Comparison of ENCODE assay signal across 1 cellular context in the genomic region with DNA sequence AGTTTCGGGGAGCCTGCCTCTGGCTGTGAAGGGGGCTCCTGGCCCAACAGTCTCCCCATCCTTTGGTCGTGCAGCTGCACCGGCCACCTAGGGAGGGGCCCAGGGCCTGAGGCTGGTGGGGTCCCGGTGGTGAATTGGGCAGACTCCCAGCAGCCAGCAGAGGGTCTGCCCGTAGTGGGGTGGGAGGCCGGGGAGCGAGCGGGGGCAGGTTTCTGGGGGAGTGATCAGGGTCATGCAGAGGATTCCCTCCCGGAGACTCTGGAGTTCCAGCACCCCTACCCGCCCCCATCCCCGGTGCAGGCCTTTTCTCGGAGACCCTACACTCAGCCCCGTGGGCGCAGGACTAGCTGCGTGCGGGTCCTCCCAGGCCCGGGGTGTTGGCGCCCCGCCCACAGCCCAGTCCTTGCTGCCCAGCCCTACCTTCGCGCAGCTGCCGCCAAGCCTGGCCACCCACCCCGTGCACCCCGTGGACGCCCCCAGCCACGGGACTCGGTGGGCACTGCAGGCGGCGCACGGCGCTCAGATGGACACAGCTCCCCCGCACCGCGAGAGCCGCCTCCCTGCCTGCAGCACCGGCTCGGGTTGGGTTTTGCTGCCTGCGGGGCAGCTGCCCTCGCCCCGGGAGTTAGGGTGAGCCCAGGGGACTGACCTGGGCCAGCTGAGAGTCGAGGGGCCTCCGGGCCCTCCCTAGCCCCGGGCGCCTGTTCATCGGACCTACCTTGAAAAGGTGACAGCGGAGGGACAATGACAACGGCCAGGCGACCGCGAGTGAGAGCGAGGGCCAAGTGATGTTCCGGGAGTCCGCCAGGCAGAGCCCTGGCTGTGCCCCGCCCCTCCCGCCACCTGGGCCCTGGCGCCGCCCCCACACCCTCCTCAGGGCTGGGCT.
TF ChIP-seq lines count a peak whose summit lies in the region.

A gene with protein sequence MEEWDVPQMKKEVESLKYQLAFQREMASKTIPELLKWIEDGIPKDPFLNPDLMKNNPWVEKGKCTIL (minus strand): TSS at position 787 of the 886 bp plus-strand sequence. CDS start 1,657 bp downstream, outside the sequence.

TF ChIP-seq in IMR-90, 13 proteins besides CTCF, POLR2A, EP300 and RAD21 (continued from another document):
- TF ChIP-seq, protein P1, sequence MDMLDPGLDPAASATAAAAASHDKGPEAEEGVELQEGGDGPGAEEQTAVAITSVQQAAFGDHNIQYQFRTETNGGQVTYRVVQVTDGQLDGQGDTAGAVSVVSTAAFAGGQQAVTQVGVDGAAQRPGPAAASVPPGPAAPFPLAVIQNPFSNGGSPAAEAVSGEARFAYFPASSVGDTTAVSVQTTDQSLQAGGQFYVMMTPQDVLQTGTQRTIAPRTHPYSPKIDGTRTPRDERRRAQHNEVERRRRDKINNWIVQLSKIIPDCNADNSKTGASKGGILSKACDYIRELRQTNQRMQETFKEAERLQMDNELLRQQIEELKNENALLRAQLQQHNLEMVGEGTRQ (IDR thresholded peaks at IDR 0.05; ENCODE audit: low read depth, low read length): no peak
- no peak for TF ChIP-seq BHLHE40 (IDR thresholded peaks at IDR 0.05; ENCODE audit: low read depth, low read length)
- no peak for TF ChIP-seq SMC3 (IDR thresholded peaks at IDR 0.05; ENCODE audit: low read depth, low read length)
- no peak for TF ChIP-seq CEBPB (IDR thresholded peaks at IDR 0.05; ENCODE audit: low read depth, low read length)
- TF ChIP-seq FOS (IDR thresholded peaks at IDR 0.05; ENCODE audit: low read depth, low read length): no peak
- TF ChIP-seq MXI1 (IDR thresholded peaks at IDR 0.05; ENCODE audit: borderline replicate concordance, low read depth, low read length): no peak
- TF ChIP-seq NFE2L2 (IDR thresholded peaks at IDR 0.05; ENCODE audit: low read depth, low read length): no peak
- TF ChIP-seq MAZ (IDR thresholded peaks at IDR 0.05; ENCODE audit: borderline replicate concordance, low read depth, low read length): no peak
- TF ChIP-seq, protein P2, sequence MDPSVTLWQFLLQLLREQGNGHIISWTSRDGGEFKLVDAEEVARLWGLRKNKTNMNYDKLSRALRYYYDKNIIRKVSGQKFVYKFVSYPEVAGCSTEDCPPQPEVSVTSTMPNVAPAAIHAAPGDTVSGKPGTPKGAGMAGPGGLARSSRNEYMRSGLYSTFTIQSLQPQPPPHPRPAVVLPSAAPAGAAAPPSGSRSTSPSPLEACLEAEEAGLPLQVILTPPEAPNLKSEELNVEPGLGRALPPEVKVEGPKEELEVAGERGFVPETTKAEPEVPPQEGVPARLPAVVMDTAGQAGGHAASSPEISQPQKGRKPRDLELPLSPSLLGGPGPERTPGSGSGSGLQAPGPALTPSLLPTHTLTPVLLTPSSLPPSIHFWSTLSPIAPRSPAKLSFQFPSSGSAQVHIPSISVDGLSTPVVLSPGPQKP (IDR thresholded peaks at IDR 0.05; ENCODE audit: borderline replicate concordance, low read depth, low read length): no peak
- TF ChIP-seq RCOR1 (IDR thresholded peaks at IDR 0.05; ENCODE audit: insufficient replicate concordance, low read length): no peak
